ENCODE assay signal across 25 cellular contexts in genomic region chr3:134231131-134231530, GRCh38. TPM values are rescaled to one million over a fixed set of nuclear protein-coding genes. Genes with fewer than 3 reads are reported as not detected.
DNase-seq lines count a peak whose midpoint lies in the region; ATAC-seq and TF ChIP-seq lines count a peak whose summit lies in the region.
"Had no signal": no experiment of that assay in that cellular context is flagged by ENCODE, and none has a peak within 500 bp of the region (broad histone marks: within the 10 kb centered on the region; RNA-seq: fewer than 3 reads in every experiment).

No MANE protein-coding gene starts in this region.

- H3K36me3 ChIP-seq in heart right ventricle: no peaks in the 10 kb centered on the region
- H3K36me3 ChIP-seq: gastrocnemius medialis, lower lobe of right lung, prostate gland had no signal

- H3K9me3 ChIP-seq in heart right ventricle: no peaks in the 10 kb centered on the region
- H3K9me3 ChIP-seq: BLaER1 treated with 17β-estradiol and CSF1 and Interleukin-3, amounts not matched to agents 10 nM and 100 nM; gastrocnemius medialis; lower lobe of right lung; prostate gland had no signal

- WGBS in heart right ventricle, 2 donors: 34 to 43% methylated on average over 3 of the region's 3 CpGs

- H3K4me3 ChIP-seq in heart right ventricle (no peak overlapping the region), fibroblast of the aortic adventitia (ENCODE audit: low read depth, low read length) (no peak overlapping the region)
- H3K4me3 ChIP-seq: BLaER1 treated with 17β-estradiol and CSF1 and Interleukin-3, amounts not matched to agents 10 nM and 100 nM; gastrocnemius medialis; GM12878; GM23338; lower lobe of right lung; PC-9; prostate gland had no signal

- H3K36me3 Mint-ChIP-seq in activated naive CD8-positive, alpha-beta T cell treated with anti-CD3 and anti-CD28 coated beads, Interleukin-2, amount 50 U/mL, for 24 hours (ENCODE audit: low read depth): peaks cover 6% of the 10 kb centered on the region

- TF ChIP-seq CTCF in heart right ventricle (IDR thresholded peaks at IDR 0.05) (no peak), fibroblast of the aortic adventitia (IDR thresholded peaks at IDR 0.05; ENCODE audit: insufficient read depth, low read length) (no peak)

- DNase-seq in Right ventricle myocardium superior (no peak), heart right ventricle (no peak), fibroblast of the aortic adventitia (ENCODE audit: low read depth) (peak; percentile 75), NCI-H748 (lab: John Stamatoyannopoulos, UW; ENCODE audit: unreplicated experiment) (no peak), COR-L47 (lab: John Stamatoyannopoulos, UW) (no peak), DMS53 treated with DMSO at 0.1 percent for 48 hours (lab: John Stamatoyannopoulos, UW; ENCODE audit: unreplicated experiment) (no peak)
- DNase-seq in activated naive CD8-positive, alpha-beta T cell treated with anti-CD3 and anti-CD28 coated beads, Interleukin-2, amount 50 U/mL, for 24 hours: no peak
- DNase-seq in activated CD4-positive, CD25-positive, alpha-beta regulatory T cell treated with anti-CD3 and anti-CD28 coated beads, Interleukin-2, amount 50 U/mL, for 72 hours: no peak
- DNase-seq: activated naive CD4-positive, alpha-beta T cell; activated T-cell treated with anti-CD3 and anti-CD28 coated beads, Interleukin-2, amount 50 U/mL, for 4 hours; Calu3; effector CD8-positive, alpha-beta T cell; gastrocnemius medialis; islet precursor cell; lower lobe of right lung; NCI-H1436; NCI-H510A treated with DMSO at 0.1 percent for 48 hours; PC-9; SIG-M5; substantia nigra had no signal

- ATAC-seq in Right ventricle myocardium superior (ENCODE audit: poor library complexity) (peak; percentile 57), heart right ventricle (no peak)
- no peak for ATAC-seq in activated naive CD8-positive, alpha-beta T cell treated with anti-CD3 and anti-CD28 coated beads, Interleukin-2, amount 50 U/mL, for 24 hours
- ATAC-seq: activated T-cell treated with anti-CD3 and anti-CD28 coated beads, Interleukin-2, amount 50 U/mL, for 4 hours; gastrocnemius medialis; GM12878; GM23338; lower lobe of right lung had no signal

- peaks cover 77% of the 10 kb centered on the region for H3K4me1 Mint-ChIP-seq in activated naive CD8-positive, alpha-beta T cell treated with anti-CD3 and anti-CD28 coated beads, Interleukin-2, amount 50 U/mL, for 24 hours

- no peaks in the 10 kb centered on the region for H3K27me3 Mint-ChIP-seq in activated naive CD8-positive, alpha-beta T cell treated with anti-CD3 and anti-CD28 coated beads, Interleukin-2, amount 50 U/mL, for 24 hours

- H3K4me1 ChIP-seq in heart right ventricle: peaks cover 11 to 76% (median 40%) of the 10 kb centered on the region in 9 donors
- H3K4me1 ChIP-seq: prostate gland had no signal

- intact Hi-C loops in Right ventricle myocardium superior (cut with DNase I) (no loop called here), heart right ventricle (cut with DNase I) (loop anchor here in 1 of 10 donors (10.0 kb wide), 1 partner anchor 406 kb away; no protein-coding TSS in a partner anchor)

- H3K9me3 Mint-ChIP-seq in activated naive CD8-positive, alpha-beta T cell treated with anti-CD3 and anti-CD28 coated beads, Interleukin-2, amount 50 U/mL, for 24 hours: no peaks in the 10 kb centered on the region
- H3K9me3 Mint-ChIP-seq: activated T-cell treated with anti-CD3 and anti-CD28 coated beads, Interleukin-2, amount 50 U/mL, for 4 hours; GM23338 had no signal

- peak overlapping the region; percentile 3 for H3K27ac Mint-ChIP-seq in activated naive CD8-positive, alpha-beta T cell treated with anti-CD3 and anti-CD28 coated beads, Interleukin-2, amount 50 U/mL, for 24 hours
- H3K27ac Mint-ChIP-seq: GM23338 had no signal

- H3K27me3 ChIP-seq in heart right ventricle: no peaks in the 10 kb centered on the region
- H3K27me3 ChIP-seq: BLaER1 treated with 17β-estradiol and CSF1 and Interleukin-3, amounts not matched to agents 10 nM and 100 nM; gastrocnemius medialis had no signal

- H3K4me3 Mint-ChIP-seq in activated naive CD8-positive, alpha-beta T cell treated with anti-CD3 and anti-CD28 coated beads, Interleukin-2, amount 50 U/mL, for 24 hours: no peak overlapping the region
- H3K4me3 Mint-ChIP-seq: activated T-cell treated with anti-CD3 and anti-CD28 coated beads, Interleukin-2, amount 50 U/mL, for 4 hours; GM23338 had no signal

- no peak overlapping the region for H3K27ac ChIP-seq in heart right ventricle
- H3K27ac ChIP-seq: BLaER1 treated with 17β-estradiol and CSF1 and Interleukin-3, amounts not matched to agents 10 nM and 100 nM; gastrocnemius medialis; KMS-11; lower lobe of right lung; PC-9; prostate gland had no signal

RNA-seq across cellular contexts. Expression of gene RYK, which starts 19.5 kb away (rescaled TPM):
- total RNA-seq in Right ventricle myocardium superior (34.2 TPM), heart right ventricle (10 to 100 TPM; 33.8 to 45.8 (median 37.5) TPM), fibroblast of the aortic adventitia (ENCODE audit: low replicate concordance) (36.5 and 87.2 TPM in 2 replicates)
- 10 to 100 TPM; 18.0 to 25.9 TPM for polyA plus RNA-seq in heart right ventricle
